Comparison of ENCODE assay signal across 29 cellular contexts in genomic region chr3:14894085-14894484, GRCh38.
"Had no signal": no experiment of that assay in that cellular context is flagged by ENCODE, and none has a peak within 500 bp of the region (broad histone marks: within the 10 kb centered on the region; RNA-seq: fewer than 3 reads in every experiment).

No MANE protein-coding gene starts in this region.

- H3K79me2 ChIP-seq: hepatocyte had no signal

- H3K4me1 ChIP-seq: colonic mucosa, foreskin keratinocyte had no signal

- DNase-seq: colonic mucosa; cortex of kidney; dermis blood vessel endothelial cell; dorsolateral prefrontal cortex; effector CD4-positive, alpha-beta T cell; effector CD8-positive, alpha-beta T cell; effector memory CD4-positive, alpha-beta T cell; effector memory CD8-positive, alpha-beta T cell; endodermal cell; erythroblast; esophagus squamous epithelium; foreskin fibroblast; foreskin keratinocyte; foreskin melanocyte; gastrocnemius medialis; glutamatergic neuron; head of caudate nucleus; heart left ventricle; heart right ventricle had no signal

- H3K27me3 ChIP-seq: colonic mucosa, gastrocnemius medialis had no signal

- H2AFZ ChIP-seq: hepatocyte had no signal

- FAIRE-seq: colon, endometrium, endothelial cell of umbilical vein, frontal cortex had no signal

- ATAC-seq: effector memory CD8-positive, alpha-beta T cell; esophagus mucosa; foreskin keratinocyte; gastrocnemius medialis; gastroesophageal sphincter; heart left ventricle; heart right ventricle had no signal

- H3K4me2 ChIP-seq: hepatocyte had no signal

- H3K36me3 ChIP-seq: colonic mucosa, gastrocnemius medialis had no signal

- H3K27ac ChIP-seq: colonic mucosa, coronary artery, dorsolateral prefrontal cortex, epithelial cell of prostate, esophagus muscularis mucosa, esophagus squamous epithelium, foreskin keratinocyte, gastrocnemius medialis, gastroesophageal sphincter, heart left ventricle, heart right ventricle, hepatocyte had no signal

- H3K4me3 ChIP-seq: colonic mucosa, coronary artery, dorsolateral prefrontal cortex, esophagus muscularis mucosa, esophagus squamous epithelium, gastrocnemius medialis, gastroesophageal sphincter, heart left ventricle, heart right ventricle, hepatocyte had no signal

- H3K9me3 ChIP-seq: colonic mucosa, esophagus muscularis mucosa, esophagus squamous epithelium, gastrocnemius medialis, gastroesophageal sphincter, heart left ventricle, heart right ventricle had no signal
